Comparison of ENCODE assay signal across 23 cellular contexts in the genomic region with DNA sequence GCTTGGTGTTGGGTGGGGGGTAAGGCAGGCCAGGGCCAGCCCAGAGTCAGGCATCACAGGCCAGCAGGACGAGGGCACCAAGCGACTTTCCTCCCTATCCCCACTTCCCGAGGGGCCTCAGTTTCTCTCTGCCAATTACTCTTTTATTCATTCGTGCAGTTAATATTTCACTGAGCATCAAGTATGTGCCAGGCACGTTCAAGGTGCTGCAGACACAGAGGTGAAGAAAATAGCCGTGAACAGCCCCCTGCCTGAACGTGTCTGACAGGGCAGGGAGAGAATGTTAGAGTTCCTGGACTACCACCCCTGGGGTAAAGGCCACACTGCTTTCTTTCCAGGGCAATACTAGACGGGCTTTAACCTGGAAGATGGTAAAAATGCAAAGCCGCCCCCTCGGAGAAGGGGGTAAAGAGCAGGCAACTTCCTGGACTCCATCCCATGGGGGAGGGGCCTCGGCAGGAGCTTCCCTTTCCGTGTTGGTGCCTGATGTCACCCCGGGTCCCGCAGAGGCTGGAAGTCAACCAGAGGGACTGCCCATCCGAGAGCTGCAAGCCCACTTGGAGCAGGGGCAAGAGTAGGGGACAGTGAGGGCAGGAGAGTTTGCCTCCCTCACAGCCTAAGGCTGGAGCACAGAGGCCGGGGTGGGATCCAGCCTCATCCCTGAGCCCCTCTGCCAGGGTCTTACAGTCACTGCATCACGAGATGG. TPM values are rescaled to one million over a fixed set of nuclear protein-coding genes. Genes with fewer than 3 reads are reported as not detected.
DNase-seq lines count a peak whose midpoint lies in the region; ATAC-seq, FAIRE-seq and TF ChIP-seq lines count a peak whose summit lies in the region.
"Had no signal": no experiment of that assay in that cellular context is flagged by ENCODE, and none has a peak within 500 bp of the region (broad histone marks: within the 10 kb centered on the region; RNA-seq: fewer than 3 reads in every experiment).

No MANE protein-coding gene starts in this region.

- H3K4me1 ChIP-seq in IMR-90 (ENCODE audit: control insufficient read depth, insufficient read depth, low read length) (no peaks in the 10 kb centered on the region), adrenal gland (replicated peaks in 1 of 2) (no peaks in the 10 kb centered on the region)

- TF ChIP-seq CTCF in IMR-90 (conservative IDR thresholded peaks at IDR 0.05; ENCODE audit: low read depth, low read length) = no peak
- no peak for TF ChIP-seq CTCF in nephron progenitor cell (IDR thresholded peaks at IDR 0.05)
- no peak for TF ChIP-seq CTCF in adrenal gland (IDR thresholded peaks at IDR 0.05)

- H3K9me1 ChIP-seq in IMR-90 (ENCODE audit: insufficient read depth, low read length) = no peaks in the 10 kb centered on the region

- WGBS in IMR-90 (ENCODE audit: extremely low coverage in 2 of 2, insufficient read length in 1 of 2), 2 experiments = 67% methylated on average over 6 of the region's 17 CpGs; no CpG with 5 or more reads in 1 of the 2 experiments
- WGBS in adrenal gland, 4 donors = 76 to 82% (median 79%) methylated on average over 14 to 17 of the region's 17 CpGs

- no peaks in the 10 kb centered on the region for H4K20me1 ChIP-seq in IMR-90 (ENCODE audit: insufficient read depth, low read length)

- peak overlapping the region; percentile 63 for H2AK9ac ChIP-seq in IMR-90 (replicated peaks; ENCODE audit: low read depth, low read length, poor library complexity)

- no peak for FAIRE-seq in GM12891 (lab: Jason Lieb, UNC)
- FAIRE-seq: GM12878 had no signal

- no peak overlapping the region for H3K9ac ChIP-seq in IMR-90 (ENCODE audit: low read depth, low read length)

- H2BK5ac ChIP-seq in IMR-90 (ENCODE audit: low read depth, low read length, poor library complexity, severe bottlenecking) = no peak overlapping the region

- no peaks in the 10 kb centered on the region for H3K9me3 ChIP-seq in IMR-90 (ENCODE audit: control insufficient read depth, insufficient read depth, low read length)
- H3K9me3 ChIP-seq in adrenal gland (replicated peaks in 1 of 3) = no peaks in the 10 kb centered on the region
- H3K9me3 ChIP-seq: SJSA1 had no signal

- intact Hi-C loops in IMR-90 (cut with micrococcal nuclease) = no loop called here
- intact Hi-C loops in adrenal gland (cut with DNase I) = no loop called here

- H2BK20ac ChIP-seq in IMR-90 (ENCODE audit: low read depth, low read length) = no peak overlapping the region

- H3K79me1 ChIP-seq in IMR-90 (ENCODE audit: low read depth in 1 of 2, low read length in 2 of 2) = no peaks in the 10 kb centered on the region

- POLR2A ChIA-PET in IMR-90 (lab: Charles Lee; ENCODE audit: unreplicated experiment) = no interaction called here

- no peak overlapping the region for H3K23ac ChIP-seq in IMR-90 (ENCODE audit: low read depth, low read length)

- H3K36me3 ChIP-seq in H7 (replicated peaks; ENCODE audit: control insufficient read depth, insufficient read depth, low read length) = no peaks in the 10 kb centered on the region; the same call in none of the 2 replicates
- H3K36me3 ChIP-seq in IMR-90 (ENCODE audit: control insufficient read depth, insufficient read depth, low read length) = peaks cover 44% of the 10 kb centered on the region
- no peaks in the 10 kb centered on the region for H3K36me3 ChIP-seq in adrenal gland (replicated peaks in 1 of 2)

- H4K91ac ChIP-seq in IMR-90 (ENCODE audit: insufficient read depth, low read depth, low read length) = no peak overlapping the region

- H3K4me1 Mint-ChIP-seq in nephron progenitor cell = peaks cover 12% of the 10 kb centered on the region

- no peaks in the 10 kb centered on the region for H3K27me3 ChIP-seq in H7 (ENCODE audit: control insufficient read depth, insufficient read depth, low read length)
- no peaks in the 10 kb centered on the region for H3K27me3 ChIP-seq in IMR-90 (ENCODE audit: control insufficient read depth, insufficient read depth, low read length)
- H3K27me3 ChIP-seq in adrenal gland = no peaks in the 10 kb centered on the region
- H3K27me3 ChIP-seq: SJSA1 had no signal

- H3K27ac Mint-ChIP-seq in nephron progenitor cell = peak overlapping the region; percentile 54
- H3K27ac Mint-ChIP-seq: CD8-positive, alpha-beta T cell had no signal

- no peak overlapping the region for H3K4ac ChIP-seq in IMR-90 (ENCODE audit: low read depth, low read length)

- no peak for ATAC-seq in IMR-90 (ENCODE audit: low read depth)
- no peak for ATAC-seq in HG03378 (IDR thresholded peaks at IDR 0.05; ENCODE audit: unreplicated experiment)
- ATAC-seq: CD8-positive, alpha-beta T cell; GM12878; PC-3 had no signal

- H2BK15ac ChIP-seq in IMR-90 (ENCODE audit: low read depth, low read length) = no peak overlapping the region

- dilution Hi-C loops in IMR-90 (cut with HindIII; ENCODE audit: low sequenced_read_pairs, unreplicated experiment) = no loop called here

- no peak for TF ChIP-seq RAD21 in IMR-90 (IDR thresholded peaks at IDR 0.05; ENCODE audit: low read length)

- no TSS peak for BruUV-seq in IMR-90 (replicated peaks; lab: Mats Ljungman, UMichigan)

- H3K27me3 Mint-ChIP-seq in nephron progenitor cell (ENCODE audit: low read depth, poor library complexity) = peaks cover 6% of the 10 kb centered on the region

- H3K4me2 ChIP-seq in IMR-90 (ENCODE audit: low read depth, low read length) = no peak overlapping the region

- H3K4me3 ChIP-seq in H7 (ENCODE audit: insufficient read depth, low read depth, low read length) = no peak overlapping the region
- no peak overlapping the region for H3K4me3 ChIP-seq in IMR-90 (ENCODE audit: insufficient read depth, low read depth, low read length)
- no peak overlapping the region for H3K4me3 ChIP-seq in adrenal gland
- H3K4me3 ChIP-seq: GM12878, SJSA1 had no signal

- peak overlapping the region; percentile 2 for H2AFZ ChIP-seq in IMR-90 (replicated peaks; ENCODE audit: low read length, poor library complexity)

- no peak overlapping the region for H4K5ac ChIP-seq in IMR-90 (ENCODE audit: low read depth, low read length)

- no peak overlapping the region for H3K56ac ChIP-seq in IMR-90 (ENCODE audit: extremely low read depth, insufficient read depth, low read length)

- H3K4me3 Mint-ChIP-seq in nephron progenitor cell = no peak overlapping the region
- H3K4me3 Mint-ChIP-seq: CD8-positive, alpha-beta T cell had no signal

- peaks cover 26% of the 10 kb centered on the region for H3K36me3 Mint-ChIP-seq in nephron progenitor cell (ENCODE audit: low read depth)

- peaks cover 4% of the 10 kb centered on the region for H3K9me3 Mint-ChIP-seq in nephron progenitor cell
- H3K9me3 Mint-ChIP-seq: CD8-positive, alpha-beta T cell had no signal

- CTCF ChIA-PET in IMR-90 (lab: Yijun Ruan, JAX) = no interaction called here

- TF ChIP-seq POLR2A in IMR-90 (IDR thresholded peaks at IDR 0.05; ENCODE audit: low read depth, low read length) (no peak), GM12891 (IDR thresholded peaks at IDR 0.05; ENCODE audit: low read depth, low read length) (no peak), adrenal gland (IDR thresholded peaks at IDR 0.05) (no peak)

- no peak overlapping the region for H3K27ac ChIP-seq in IMR-90 (ENCODE audit: insufficient read depth, low read length)
- peak overlapping the region; percentile 9 for H3K27ac ChIP-seq in substantia nigra (ENCODE audit: low read depth, low read length, poor library complexity, severe bottlenecking)
- no peak overlapping the region for H3K27ac ChIP-seq in adrenal gland
- H3K27ac ChIP-seq: SJSA1 had no signal

- H3K18ac ChIP-seq in IMR-90 (ENCODE audit: low read depth, low read length) = no peak overlapping the region

- H4K8ac ChIP-seq in IMR-90 (ENCODE audit: low read depth in 2 of 2, low read length in 2 of 2) = no peak overlapping the region

- DNase-seq in H7 (peak; percentile 82), IMR-90 (no peak), nephron progenitor cell (no peak), substantia nigra (lab: John Stamatoyannopoulos, UW) (no peak), GM12891 (ENCODE audit: insufficient read length, low spot score) (no peak), adrenal gland (no peak)
- DNase-seq: C1 segment of cervical spinal cord; CD8-positive, alpha-beta T cell; DMS 273 treated with DMSO at 0.1 percent for 48 hours; DMS79; EL; GDM1; GOT3; NCI-H1048; NCI-H1417 treated with DMSO at 0.1 percent for 48 hours; NCI-H187; NCI-H446; NCI-H524 treated with DMSO at 0.1 percent for 48 hours; NCI-H774; PC-3 had no signal

- H2AK5ac ChIP-seq in IMR-90 (ENCODE audit: low read depth, low read length) = no peak overlapping the region

- H3K14ac ChIP-seq in IMR-90 (replicated peaks; ENCODE audit: low read depth, low read length) = no peak overlapping the region

- H2BK120ac ChIP-seq in IMR-90 (ENCODE audit: low read depth, low read length) = no peak overlapping the region

- in situ Hi-C loops in IMR-90 (cut with MboI; ENCODE audit: low sequenced_read_pairs) = loop anchor here (10.0 kb wide), 1 partner anchor 294 kb away; no protein-coding TSS in a partner anchor

TF ChIP-seq in IMR-90, 13 proteins besides CTCF, POLR2A, EP300 and RAD21:
- no peak for TF ChIP-seq BHLHE40 (IDR thresholded peaks at IDR 0.05; ENCODE audit: low read depth, low read length)
- no peak for TF ChIP-seq CHD1 (IDR thresholded peaks at IDR 0.05; ENCODE audit: low read depth, low read length)
- TF ChIP-seq SMC3 (IDR thresholded peaks at IDR 0.05; ENCODE audit: low read depth, low read length) = no peak
TF ChIP-seq in IMR-90: peak in this region for 0.

TF ChIP-seq in GM12891, 5 proteins besides CTCF, POLR2A, EP300 and RAD21:
- TF ChIP-seq PAX5 (IDR thresholded peaks at IDR 0.05; ENCODE audit: insufficient read depth, low read length, severe bottlenecking) (no peak), POLR2AphosphoS5 (IDR thresholded peaks at IDR 0.05; ENCODE audit: low read depth, low read length) (no peak), TAF1 (IDR thresholded peaks at IDR 0.05; ENCODE audit: low read depth, low read length) (no peak), SPI1 (IDR thresholded peaks at IDR 0.05; ENCODE audit: low read depth, low read length) (no peak), POU2F2 (IDR thresholded peaks at IDR 0.05; ENCODE audit: low read depth, low read length) (no peak)

RNA-seq across cellular contexts. Expression of a gene that starts 47.1 kb away (rescaled TPM):
- total RNA-seq in H7 (2014; rRNA removed; shearing (Covaris generic)) = 29.0 and 36.6 TPM in 2 replicates
- total RNA-seq in IMR-90 (2012; rRNA removed) (24.2 and 27.2 TPM in 2 replicates), adrenal gland (10 to 100 TPM in 4 of 8 donors, 1 to 10 TPM in 4; 6.6 to 12.7 (median 9.8) TPM)
- polyA plus RNA-seq in IMR-90 (2012; rRNA removed) (20.1 and 21.7 TPM in 2 replicates), adrenal gland (1 to 10 TPM; 2.6 to 9.5 (median 3.1) TPM)
- 8.6 and 12.2 TPM in 2 replicates for polyA plus RNA-seq in IMR-90 (2012; cell fraction: cytosol; rRNA removed)
- 21.5 and 31.5 TPM in 2 replicates for polyA plus RNA-seq in IMR-90 (2012; cell fraction: nucleus; rRNA removed; ENCODE audit: low replicate concordance)
- polyA plus RNA-seq in GM12891 (2012; ENCODE audit: low read depth, missing spikeins) = 20.3 TPM

RNA-seq across cellular contexts. Expression of a gene that starts 47.1 kb away (rescaled TPM):
- 23.4 and 31.4 TPM in 2 replicates for total RNA-seq in H7 (2014; rRNA removed; shearing (Covaris generic))
- 11.7 and 17.2 TPM in 2 replicates for total RNA-seq in IMR-90 (2012; rRNA removed)
- 30.9 and 40.2 TPM in 2 replicates for polyA plus RNA-seq in IMR-90 (2012; rRNA removed)
- 36.0 and 59.4 TPM in 2 replicates for polyA plus RNA-seq in IMR-90 (2012; cell fraction: cytosol; rRNA removed)
- 10.1 and 10.7 TPM in 2 replicates for polyA plus RNA-seq in IMR-90 (2012; cell fraction: nucleus; rRNA removed; ENCODE audit: low replicate concordance)
- 75.5 TPM for polyA plus RNA-seq in GM12891 (2012; ENCODE audit: low read depth, missing spikeins)
- total RNA-seq in adrenal gland = 10 to 100 TPM; 36.9 to 71.6 (median 56.5) TPM
- 10 to 100 TPM; 18.6 to 52.9 (median 33.4) TPM for polyA plus RNA-seq in adrenal gland
